ENCODE assay signal across 1 cellular context in genomic region chr5:135398855-135399837, GRCh38.
A peak's percentile ranks its signal among the peaks of the same experiment; 100 is the strongest.
TF ChIP-seq lines count a peak whose summit lies in the region.

MACROH2A1 (minus strand) TSS chr5:135399231; CDS start chr5:135389093, 10,138 bp downstream.

TF ChIP-seq in H1, 55 proteins besides CTCF, POLR2A, EP300 and RAD21:
- TF ChIP-seq TAF7 (optimal IDR thresholded peaks at IDR 0.05; ENCODE audit: borderline replicate concordance, low read depth, low read length) (peak; percentile 46), CTBP2 (IDR thresholded peaks at IDR 0.05; ENCODE audit: borderline replicate concordance, insufficient read depth, insufficient read length, low read length) (no peak), BCL11A (IDR thresholded peaks at IDR 0.05; ENCODE audit: low read depth in 2 of 2, low read length in 2 of 2) (no peak), TAF1 (IDR thresholded peaks at IDR 0.05; ENCODE audit: low read depth, low read length) (peak; percentile 78), MAFK (IDR thresholded peaks at IDR 0.05; ENCODE audit: low read depth, low read length) (no peak), CHD1 (IDR thresholded peaks at IDR 0.05; ENCODE audit: low read depth, low read length) (no peak), POU5F1 (IDR thresholded peaks at IDR 0.05; ENCODE audit: low read depth, low read length) (no peak), KDM4A (IDR thresholded peaks at IDR 0.05; ENCODE audit: low read depth, low read length, severe bottlenecking) (peak; percentile 66), CREB1 (IDR thresholded peaks at IDR 0.05) (peak; percentile 46; the same call in 1 of the 2 replicates), RNF2 (IDR thresholded peaks at IDR 0.05; ENCODE audit: borderline replicate concordance, low read depth, low read length, missing control alignments, poor library complexity, severe bottlenecking) (no peak), SRF (IDR thresholded peaks at IDR 0.05; ENCODE audit: low read depth, low read length) (no peak), PHF8 (conservative IDR thresholded peaks at IDR 0.05; ENCODE audit: low read depth, low read length) (peak; percentile 55), TBP (IDR thresholded peaks at IDR 0.05; ENCODE audit: low read depth, low read length) (peak; percentile 39; the same call in 1 of the 2 replicates), NRF1 (IDR thresholded peaks at IDR 0.05; ENCODE audit: low read depth, low read length) (no peak), EGR1 (IDR thresholded peaks at IDR 0.05; ENCODE audit: borderline replicate concordance, low read depth, low read length) (no peak)
- TF ChIP-seq, protein P1, sequence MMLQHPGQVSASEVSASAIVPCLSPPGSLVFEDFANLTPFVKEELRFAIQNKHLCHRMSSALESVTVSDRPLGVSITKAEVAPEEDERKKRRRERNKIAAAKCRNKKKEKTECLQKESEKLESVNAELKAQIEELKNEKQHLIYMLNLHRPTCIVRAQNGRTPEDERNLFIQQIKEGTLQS (IDR thresholded peaks at IDR 0.05; ENCODE audit: insufficient read depth, low read depth, low read length), result no peak
- TF ChIP-seq, protein P2, sequence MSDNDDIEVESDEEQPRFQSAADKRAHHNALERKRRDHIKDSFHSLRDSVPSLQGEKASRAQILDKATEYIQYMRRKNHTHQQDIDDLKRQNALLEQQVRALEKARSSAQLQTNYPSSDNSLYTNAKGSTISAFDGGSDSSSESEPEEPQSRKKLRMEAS (IDR thresholded peaks at IDR 0.05), result peak; percentile 64
- TF ChIP-seq, protein P3, sequence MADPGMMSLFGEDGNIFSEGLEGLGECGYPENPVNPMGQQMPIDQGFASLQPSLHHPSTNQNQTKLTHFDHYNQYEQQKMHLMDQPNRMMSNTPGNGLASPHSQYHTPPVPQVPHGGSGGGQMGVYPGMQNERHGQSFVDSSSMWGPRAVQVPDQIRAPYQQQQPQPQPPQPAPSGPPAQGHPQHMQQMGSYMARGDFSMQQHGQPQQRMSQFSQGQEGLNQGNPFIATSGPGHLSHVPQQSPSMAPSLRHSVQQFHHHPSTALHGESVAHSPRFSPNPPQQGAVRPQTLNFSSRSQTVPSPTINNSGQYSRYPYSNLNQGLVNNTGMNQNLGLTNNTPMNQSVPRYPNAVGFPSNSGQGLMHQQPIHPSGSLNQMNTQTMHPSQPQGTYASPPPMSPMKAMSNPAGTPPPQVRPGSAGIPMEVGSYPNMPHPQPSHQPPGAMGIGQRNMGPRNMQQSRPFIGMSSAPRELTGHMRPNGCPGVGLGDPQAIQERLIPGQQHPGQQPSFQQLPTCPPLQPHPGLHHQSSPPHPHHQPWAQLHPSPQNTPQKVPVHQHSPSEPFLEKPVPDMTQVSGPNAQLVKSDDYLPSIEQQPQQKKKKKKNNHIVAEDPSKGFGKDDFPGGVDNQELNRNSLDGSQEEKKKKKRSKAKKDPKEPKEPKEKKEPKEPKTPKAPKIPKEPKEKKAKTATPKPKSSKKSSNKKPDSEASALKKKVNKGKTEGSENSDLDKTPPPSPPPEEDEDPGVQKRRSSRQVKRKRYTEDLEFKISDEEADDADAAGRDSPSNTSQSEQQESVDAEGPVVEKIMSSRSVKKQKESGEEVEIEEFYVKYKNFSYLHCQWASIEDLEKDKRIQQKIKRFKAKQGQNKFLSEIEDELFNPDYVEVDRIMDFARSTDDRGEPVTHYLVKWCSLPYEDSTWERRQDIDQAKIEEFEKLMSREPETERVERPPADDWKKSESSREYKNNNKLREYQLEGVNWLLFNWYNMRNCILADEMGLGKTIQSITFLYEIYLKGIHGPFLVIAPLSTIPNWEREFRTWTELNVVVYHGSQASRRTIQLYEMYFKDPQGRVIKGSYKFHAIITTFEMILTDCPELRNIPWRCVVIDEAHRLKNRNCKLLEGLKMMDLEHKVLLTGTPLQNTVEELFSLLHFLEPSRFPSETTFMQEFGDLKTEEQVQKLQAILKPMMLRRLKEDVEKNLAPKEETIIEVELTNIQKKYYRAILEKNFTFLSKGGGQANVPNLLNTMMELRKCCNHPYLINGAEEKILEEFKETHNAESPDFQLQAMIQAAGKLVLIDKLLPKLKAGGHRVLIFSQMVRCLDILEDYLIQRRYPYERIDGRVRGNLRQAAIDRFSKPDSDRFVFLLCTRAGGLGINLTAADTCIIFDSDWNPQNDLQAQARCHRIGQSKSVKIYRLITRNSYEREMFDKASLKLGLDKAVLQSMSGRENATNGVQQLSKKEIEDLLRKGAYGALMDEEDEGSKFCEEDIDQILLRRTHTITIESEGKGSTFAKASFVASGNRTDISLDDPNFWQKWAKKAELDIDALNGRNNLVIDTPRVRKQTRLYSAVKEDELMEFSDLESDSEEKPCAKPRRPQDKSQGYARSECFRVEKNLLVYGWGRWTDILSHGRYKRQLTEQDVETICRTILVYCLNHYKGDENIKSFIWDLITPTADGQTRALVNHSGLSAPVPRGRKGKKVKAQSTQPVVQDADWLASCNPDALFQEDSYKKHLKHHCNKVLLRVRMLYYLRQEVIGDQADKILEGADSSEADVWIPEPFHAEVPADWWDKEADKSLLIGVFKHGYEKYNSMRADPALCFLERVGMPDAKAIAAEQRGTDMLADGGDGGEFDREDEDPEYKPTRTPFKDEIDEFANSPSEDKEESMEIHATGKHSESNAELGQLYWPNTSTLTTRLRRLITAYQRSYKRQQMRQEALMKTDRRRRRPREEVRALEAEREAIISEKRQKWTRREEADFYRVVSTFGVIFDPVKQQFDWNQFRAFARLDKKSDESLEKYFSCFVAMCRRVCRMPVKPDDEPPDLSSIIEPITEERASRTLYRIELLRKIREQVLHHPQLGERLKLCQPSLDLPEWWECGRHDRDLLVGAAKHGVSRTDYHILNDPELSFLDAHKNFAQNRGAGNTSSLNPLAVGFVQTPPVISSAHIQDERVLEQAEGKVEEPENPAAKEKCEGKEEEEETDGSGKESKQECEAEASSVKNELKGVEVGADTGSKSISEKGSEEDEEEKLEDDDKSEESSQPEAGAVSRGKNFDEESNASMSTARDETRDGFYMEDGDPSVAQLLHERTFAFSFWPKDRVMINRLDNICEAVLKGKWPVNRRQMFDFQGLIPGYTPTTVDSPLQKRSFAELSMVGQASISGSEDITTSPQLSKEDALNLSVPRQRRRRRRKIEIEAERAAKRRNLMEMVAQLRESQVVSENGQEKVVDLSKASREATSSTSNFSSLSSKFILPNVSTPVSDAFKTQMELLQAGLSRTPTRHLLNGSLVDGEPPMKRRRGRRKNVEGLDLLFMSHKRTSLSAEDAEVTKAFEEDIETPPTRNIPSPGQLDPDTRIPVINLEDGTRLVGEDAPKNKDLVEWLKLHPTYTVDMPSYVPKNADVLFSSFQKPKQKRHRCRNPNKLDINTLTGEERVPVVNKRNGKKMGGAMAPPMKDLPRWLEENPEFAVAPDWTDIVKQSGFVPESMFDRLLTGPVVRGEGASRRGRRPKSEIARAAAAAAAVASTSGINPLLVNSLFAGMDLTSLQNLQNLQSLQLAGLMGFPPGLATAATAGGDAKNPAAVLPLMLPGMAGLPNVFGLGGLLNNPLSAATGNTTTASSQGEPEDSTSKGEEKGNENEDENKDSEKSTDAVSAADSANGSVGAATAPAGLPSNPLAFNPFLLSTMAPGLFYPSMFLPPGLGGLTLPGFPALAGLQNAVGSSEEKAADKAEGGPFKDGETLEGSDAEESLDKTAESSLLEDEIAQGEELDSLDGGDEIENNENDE (IDR thresholded peaks at IDR 0.05; ENCODE audit: insufficient replicate concordance, low read length), result no peak
